ENCODE assay signal across 8 cellular contexts in genomic region chr3:21142031-21142430, GRCh38.
"Had no signal": no experiment of that assay in that cellular context is flagged by ENCODE, and none has a peak within 500 bp of the region (broad histone marks: within the 10 kb centered on the region; RNA-seq: fewer than 3 reads in every experiment).

No MANE protein-coding gene starts in this region.

- H3K27ac ChIP-seq: GM23248 had no signal

- H3K4me1 ChIP-seq: HAP-1 had no signal

- H3K36me3 ChIP-seq: HAP-1 had no signal

- DNase-seq: GM23248, GOT3, H7, H9, HCEC 1CT, HFFc6 had no signal

- H3K4me2 ChIP-seq: GM23338 had no signal

- H3K4me3 ChIP-seq: GM23248, GM23338, HAP-1 had no signal

- H3K9ac ChIP-seq: GM23248 had no signal

- H3K9me3 ChIP-seq: HAP-1 had no signal
